In the genomic region with DNA sequence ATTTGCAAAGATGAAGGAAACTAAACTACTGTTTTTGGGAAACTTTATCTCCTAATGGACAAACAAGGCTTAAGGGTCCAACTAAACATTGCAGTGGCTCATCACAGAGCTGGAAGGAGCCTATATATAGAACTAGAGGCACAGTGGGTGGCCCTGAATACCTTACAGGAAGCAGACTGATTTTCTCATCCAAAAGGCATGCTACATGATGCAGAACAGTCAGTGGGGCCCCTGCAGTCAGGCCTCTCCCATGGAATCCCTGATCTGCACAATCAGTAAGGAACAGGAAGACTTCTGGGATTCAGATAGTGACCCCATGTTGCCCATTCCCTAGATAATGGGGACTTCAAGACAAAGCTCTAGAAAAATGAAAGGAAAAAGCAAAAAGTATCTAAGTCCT, we compare ENCODE assay signal across 13 cellular contexts. TPM values are rescaled to one million over a fixed set of nuclear protein-coding genes. Genes with fewer than 3 reads are reported as not detected.
DNase-seq lines count a peak whose midpoint lies in the region; ATAC-seq and TF ChIP-seq lines count a peak whose summit lies in the region.
"Had no signal": no experiment of that assay in that cellular context is flagged by ENCODE, and none has a peak within 500 bp of the region (broad histone marks: within the 10 kb centered on the region; RNA-seq: fewer than 3 reads in every experiment).

No MANE protein-coding gene starts in this region.

- H3K4me1 ChIP-seq in RWPE2 (ENCODE audit: insufficient read depth, poor library complexity, severe bottlenecking) (peaks cover 25% of the 10 kb centered on the region), Peyer's patch (peaks cover 0 to 23% (median 4%) of the 10 kb centered on the region in 4 donors)

- H3K27me3 ChIP-seq in RWPE2 (ENCODE audit: insufficient read depth, poor library complexity, severe bottlenecking) (no peaks in the 10 kb centered on the region), Peyer's patch (no peaks in the 10 kb centered on the region)

- H3K36me3 ChIP-seq in RWPE2 (ENCODE audit: low read depth) (peaks cover 41% of the 10 kb centered on the region), Peyer's patch (peaks cover 0 to 24% (median 0%) of the 10 kb centered on the region in 3 donors)

- ATAC-seq in RWPE2 (ENCODE audit: low read depth): peak; percentile 68
- ATAC-seq in HG02885 (IDR thresholded peaks at IDR 0.05; ENCODE audit: poor library complexity, unreplicated experiment): no peak

- TF ChIP-seq CTCF in RWPE2 (IDR thresholded peaks at IDR 0.05; ENCODE audit: poor library complexity, severe bottlenecking): no peak
- no peak for TF ChIP-seq CTCF in fibroblast of mammary gland (conservative IDR thresholded peaks at IDR 0.05; ENCODE audit: control insufficient read depth, insufficient read depth, low read depth, low read length)
- TF ChIP-seq CTCF in Peyer's patch (IDR thresholded peaks at IDR 0.05): no peak

- no peak overlapping the region for H3K4me3 ChIP-seq in RWPE2 (ENCODE audit: severe bottlenecking)
- H3K4me3 ChIP-seq in fibroblast of mammary gland (ENCODE audit: control insufficient read depth, low read depth, low read length): no peak overlapping the region
- no peak overlapping the region for H3K4me3 ChIP-seq in Peyer's patch

- H3K9me3 ChIP-seq in RWPE2 (ENCODE audit: severe bottlenecking): no peaks in the 10 kb centered on the region
- no peaks in the 10 kb centered on the region for H3K9me3 ChIP-seq in Peyer's patch

- H3K27ac ChIP-seq in RWPE2 (ENCODE audit: poor library complexity, severe bottlenecking): peak overlapping the region; percentile 53
- no peak overlapping the region for H3K27ac ChIP-seq in Peyer's patch

- TF ChIP-seq POLR2A in Peyer's patch (IDR thresholded peaks at IDR 0.05): no peak

- DNase-seq in 8988T (peak; percentile 28), ELF-1 (ENCODE audit: low read depth, low spot score) (peak; percentile 60), RWPE2 (ENCODE audit: low spot score) (no peak), fibroblast of mammary gland (ENCODE audit: low read depth) (peak; percentile 39), NCI-H2107 (lab: John Stamatoyannopoulos, UW) (no peak), Peyer's patch (no peak), mesenteric fat pad (ENCODE audit: low spot score) (no peak)
- DNase-seq: activated CD4-positive, alpha-beta T cell treated with anti-CD3 and anti-CD28 coated beads for 48 hours; GDM1; NCI-H187; occipital lobe; stimulated activated naive CD4-positive, alpha-beta T cell had no signal

RNA-seq across cellular contexts. Expression of gene LLPH, which starts 1.9 kb away (rescaled TPM):
- total RNA-seq in Peyer's patch: 1 to 10 TPM; 3.1 to 5.1 (median 4.2) TPM
- total RNA-seq in mesenteric fat pad: 25.4 TPM

RNA-seq across cellular contexts. Expression of gene TMBIM4, which starts 37.4 kb away (rescaled TPM):
- 100 to 1,000 TPM in 1 of 4 donors, 10 to 100 TPM in 3; 57.9 to 173 (median 70.7) TPM for total RNA-seq in Peyer's patch
- total RNA-seq in mesenteric fat pad: 146 TPM

RNA-seq across cellular contexts. Expression of gene IRAK3, which starts 56.6 kb away (rescaled TPM):
- total RNA-seq in Peyer's patch (10 to 100 TPM in 2 of 4 donors, 1 to 10 TPM in 2; 3.0 to 26.4 (median 7.8) TPM), mesenteric fat pad (58.9 TPM)

Comparison
In these comparisons a context has a peak if more than half of its experiments do, and no peak if none do; other contexts are left out.
1. DNase-seq: peak in 8988T (single experiment), ELF-1 (single experiment) and fibroblast of mammary gland (single experiment); none in RWPE2 (single experiment), NCI-H2107 (single experiment), Peyer's patch (0 of 3) and mesenteric fat pad (single experiment).